Comparison of ENCODE assay signal across 16 cellular contexts in genomic region chr3:35727179-35727578, GRCh38.
A peak's percentile ranks its signal among the peaks of the same experiment; 100 is the strongest.
DNase-seq lines count a peak whose midpoint lies in the region; ATAC-seq and TF ChIP-seq lines count a peak whose summit lies in the region.
"Had no signal": no experiment of that assay in that cellular context is flagged by ENCODE, and none has a peak within 500 bp of the region (broad histone marks: within the 10 kb centered on the region; RNA-seq: fewer than 3 reads in every experiment).

No MANE protein-coding gene starts in this region.

- H3K27me3 Mint-ChIP-seq in H9 (ENCODE audit: low read depth), result peaks cover 94% of the 10 kb centered on the region
- H3K27me3 Mint-ChIP-seq: CD4-positive, alpha-beta T cell; IgD-negative memory B cell had no signal

- no peak overlapping the region for H2BK15ac ChIP-seq in H9 (ENCODE audit: low read depth, low read length)

- no peaks in the 10 kb centered on the region for H3K9me3 Mint-ChIP-seq in H9
- H3K9me3 Mint-ChIP-seq: CD4-positive, alpha-beta T cell had no signal

- no peak overlapping the region for H3K56ac ChIP-seq in H9 (ENCODE audit: insufficient read length, low read depth, low read length)

- no peak overlapping the region for H2AK5ac ChIP-seq in H9 (ENCODE audit: insufficient read length, low read length)

- H3K14ac ChIP-seq in H9 (ENCODE audit: insufficient read depth, low read length), result no peak overlapping the region

- H4K8ac ChIP-seq in H9 (replicated peaks; ENCODE audit: insufficient read length, low read depth, low read length), result no peak overlapping the region

- H2BK5ac ChIP-seq in H9 (ENCODE audit: insufficient read length, low read length), result no peak overlapping the region

- no peaks in the 10 kb centered on the region for H3K9me2 ChIP-seq in SK-N-SH

- no peaks in the 10 kb centered on the region for H3K36me3 Mint-ChIP-seq in H9 (ENCODE audit: insufficient read depth in 1 of 3, low read depth in 3 of 3)
- H3K36me3 Mint-ChIP-seq: IgD-negative memory B cell had no signal

- H3K9ac ChIP-seq in SK-N-SH (no peak overlapping the region), H9 (ENCODE audit: extremely low read depth, insufficient read length, low read length) (no peak overlapping the region)

- H3T11ph ChIP-seq in H9 (ENCODE audit: low read length), result no peak overlapping the region

- H3K4ac ChIP-seq in H9 (ENCODE audit: low read depth, low read length), result no peak overlapping the region

- no peak overlapping the region for H4K5ac ChIP-seq in H9 (ENCODE audit: insufficient read length, low read depth, low read length)

- no peak overlapping the region for H3K4me2 ChIP-seq in SK-N-SH
- H3K4me2 ChIP-seq in H9 (ENCODE audit: insufficient read depth, insufficient read length, low read length), result no peak overlapping the region

- no peak overlapping the region for H3K27ac ChIP-seq in SK-N-SH (ENCODE audit: low read depth in 2 of 2, low read length in 1 of 2)
- no peak overlapping the region for H3K27ac ChIP-seq in esophagus muscularis mucosa (replicated peaks in 1 of 4)
- no peak overlapping the region for H3K27ac ChIP-seq in H9 (ENCODE audit: insufficient read length, low read depth, low read length)
- H3K27ac ChIP-seq: C4-2B had no signal

- TF ChIP-seq CTCF in SK-N-SH (IDR thresholded peaks at IDR 0.05) (no peak), epithelial cell of esophagus (IDR thresholded peaks at IDR 0.05; ENCODE audit: insufficient read depth, low read depth, low read length, missing control alignments) (no peak), esophagus muscularis mucosa (IDR thresholded peaks at IDR 0.05) (no peak), H9 (conservative IDR thresholded peaks at IDR 0.05) (no peak)

- no peak overlapping the region for H2BK20ac ChIP-seq in H9 (ENCODE audit: low read depth, low read length, poor library complexity, severe bottlenecking)

- peaks cover 3 to 4% of the 10 kb centered on the region in 2 experiments; a peak in 2 of 4 replicates for H3K4me1 Mint-ChIP-seq in H9
- H3K4me1 Mint-ChIP-seq: IgD-negative memory B cell had no signal

- H2AFZ ChIP-seq in SK-N-SH (ENCODE audit: low read depth) (no peak overlapping the region), H9 (ENCODE audit: low read length) (no peak overlapping the region)

- H2BK120ac ChIP-seq in H9 (ENCODE audit: low read depth, low read length, poor library complexity, severe bottlenecking), result no peak overlapping the region

- H4K20me1 ChIP-seq in SK-N-SH (ENCODE audit: insufficient read depth) (no peaks in the 10 kb centered on the region), H9 (ENCODE audit: control insufficient read depth, insufficient read depth, insufficient read length) (no peaks in the 10 kb centered on the region)

- H3K27me3 ChIP-seq in SK-N-SH (ENCODE audit: insufficient read depth), result no peaks in the 10 kb centered on the region
- H3K27me3 ChIP-seq in esophagus muscularis mucosa, result no peaks in the 10 kb centered on the region
- H3K27me3 ChIP-seq in H9 (ENCODE audit: insufficient read depth, low read length), result peaks cover 25% of the 10 kb centered on the region; the same call in 1 of the 2 replicates

- TF ChIP-seq POLR2A in esophagus muscularis mucosa (IDR thresholded peaks at IDR 0.05; ENCODE audit: low read depth), result no peak

- no peak overlapping the region for H3K27ac Mint-ChIP-seq in H9
- H3K27ac Mint-ChIP-seq: CD4-positive, alpha-beta T cell; IgD-negative memory B cell had no signal

- POLR2A ChIA-PET in SK-N-SH (lab: Yijun Ruan, JAX), result no interaction called here

- no peak overlapping the region for H3K4me3 Mint-ChIP-seq in H9
- H3K4me3 Mint-ChIP-seq: CD4-positive, alpha-beta T cell; IgD-negative memory B cell had no signal

- H3K79me2 ChIP-seq in SK-N-SH (ENCODE audit: insufficient read depth), result no peaks in the 10 kb centered on the region
- no peaks in the 10 kb centered on the region for H3K79me2 ChIP-seq in H9 (ENCODE audit: insufficient read depth, low read length)

- TF ChIP-seq RAD21 in SK-N-SH (IDR thresholded peaks at IDR 0.05; ENCODE audit: low read length), result no peak

- H4K91ac ChIP-seq in H9 (ENCODE audit: insufficient read length, low read depth, low read length), result no peak overlapping the region

- CTCF ChIA-PET in SK-N-SH (lab: Yijun Ruan, JAX), result interaction anchor here (1.0 kb wide), 1 partner anchor 9 kb away, joined by 3 read pairs; no protein-coding TSS in a partner anchor

- no peak overlapping the region for H3K23ac ChIP-seq in H9 (ENCODE audit: insufficient read length, low read depth, low read length)

- H3K4me3 ChIP-seq in SK-N-SH (ENCODE audit: low read depth in 2 of 2, low read length in 1 of 2) (no peak overlapping the region), epithelial cell of esophagus (ENCODE audit: low read length) (no peak overlapping the region), esophagus muscularis mucosa (no peak overlapping the region)

- TF ChIP-seq EP300 in SK-N-SH (IDR thresholded peaks at IDR 0.05; ENCODE audit: borderline replicate concordance in 1 of 2, low read depth in 1 of 2, low read length in 1 of 2) (no peak), esophagus muscularis mucosa (IDR thresholded peaks at IDR 0.05) (no peak)

- DNase-seq in SK-N-SH, result no peak
- DNase-seq in HT1080 (ENCODE audit: low read depth), result peak; percentile 6
- peak; percentile 5 for DNase-seq in epithelial cell of esophagus (ENCODE audit: low read depth)
- DNase-seq in esophagus muscularis mucosa (ENCODE audit: extremely low spot score), result no peak
- DNase-seq in H9, result no peak
- DNase-seq: AML-193; Caco-2; CD4-positive, alpha-beta T cell; DMS153; HCEC 1CT; KBM-7 had no signal

- no peak overlapping the region for H2BK12ac ChIP-seq in H9 (ENCODE audit: insufficient read length, low read depth, low read length)

- intact Hi-C loops in esophagus muscularis mucosa (cut with DNase I), result no loop called here

- no peaks in the 10 kb centered on the region for H3K36me3 ChIP-seq in SK-N-SH (replicated peaks in 1 of 2; ENCODE audit: control insufficient read depth in 1 of 2, insufficient read depth in 2 of 2, low read length in 1 of 2)
- no peaks in the 10 kb centered on the region for H3K36me3 ChIP-seq in esophagus muscularis mucosa

- H3K23me2 ChIP-seq in H9 (ENCODE audit: insufficient read length, low read depth, low read length, poor library complexity, severe bottlenecking), result no peaks in the 10 kb centered on the region

- WGBS in SK-N-SH (ENCODE audit: low lambda C conversion rate), result 68% methylated on average over 3 of the region's 3 CpGs
- 88% methylated on average over 3 of the region's 3 CpGs for WGBS in esophagus muscularis mucosa
- WGBS in H9 (ENCODE audit: extremely low coverage, insufficient read length, low lambda C conversion rate), result no CpG with 5 or more reads among the region's 3 CpGs

- H3K79me1 ChIP-seq in H9 (ENCODE audit: insufficient read depth, low read depth, low read length, poor library complexity, severe bottlenecking), result no peaks in the 10 kb centered on the region

- H3K9me3 ChIP-seq in SK-N-SH, result no peaks in the 10 kb centered on the region
- no peaks in the 10 kb centered on the region for H3K9me3 ChIP-seq in esophagus muscularis mucosa
- H3K9me3 ChIP-seq in H9 (ENCODE audit: control insufficient read depth, low read depth, low read length), result no peaks in the 10 kb centered on the region
- H3K9me3 ChIP-seq: Caco-2 had no signal

- H3K18ac ChIP-seq in H9 (ENCODE audit: insufficient read length, low read depth, low read length), result no peak overlapping the region

- H3F3A ChIP-seq in SK-N-SH (replicated peaks; ENCODE audit: insufficient read depth), result no peaks in the 10 kb centered on the region

- H3K4me1 ChIP-seq in SK-N-SH (ENCODE audit: control insufficient read depth in 1 of 2, insufficient read depth in 2 of 2, low read depth in 1 of 2, low read length in 1 of 2) (peaks cover 3 to 6% of the 10 kb centered on the region in 2 experiments; a peak in 3 of 4 replicates), esophagus muscularis mucosa (no peaks in the 10 kb centered on the region), H9 (ENCODE audit: insufficient read depth, low read length) (no peaks in the 10 kb centered on the region; the same call in 1 of the 2 replicates)
- H3K4me1 ChIP-seq: Caco-2 had no signal

- ATAC-seq in SK-N-SH treated with all-trans-retinoic acid at 6 μM for 48 hours, result no peak
- ATAC-seq in HG03025 (IDR thresholded peaks at IDR 0.05; ENCODE audit: low FRiP score, unreplicated experiment), result no peak
- ATAC-seq: HepG2 had no signal

TF ChIP-seq in SK-N-SH treated with all-trans-retinoic acid at 6 μM for 48 hours, 23 proteins besides CTCF, POLR2A, EP300 and RAD21:
- TF ChIP-seq PPARA (CRISPR knock-in tag; IDR thresholded peaks at IDR 0.05; ENCODE audit: borderline replicate concordance) (no peak), ISL1 (CRISPR knock-in tag; IDR thresholded peaks at IDR 0.05) (peak; percentile 49; the same call in 1 of the 2 replicates)

TF ChIP-seq in SK-N-SH, 30 proteins besides CTCF, POLR2A, EP300 and RAD21:
- TF ChIP-seq YY1 (IDR thresholded peaks at IDR 0.05; ENCODE audit: low read depth) (no peak), NRF1 (IDR thresholded peaks at IDR 0.05; ENCODE audit: low read depth, low read length) (no peak), SMC3 (IDR thresholded peaks at IDR 0.05; ENCODE audit: low read depth, low read length) (no peak), RCOR1 (IDR thresholded peaks at IDR 0.05; ENCODE audit: low read length) (no peak), SIN3A (IDR thresholded peaks at IDR 0.05; ENCODE audit: borderline replicate concordance, low read depth, low read length) (no peak)

Comparison
In these comparisons a context has a peak if more than half of its experiments do, and no peak if none do; other contexts are left out.
1. DNase-seq: peak in HT1080 (single experiment) and epithelial cell of esophagus (single experiment); none in SK-N-SH (single experiment), esophagus muscularis mucosa (single experiment) and H9 (single experiment).